21 cellular contexts compared by ENCODE assay signal in the genomic region with DNA sequence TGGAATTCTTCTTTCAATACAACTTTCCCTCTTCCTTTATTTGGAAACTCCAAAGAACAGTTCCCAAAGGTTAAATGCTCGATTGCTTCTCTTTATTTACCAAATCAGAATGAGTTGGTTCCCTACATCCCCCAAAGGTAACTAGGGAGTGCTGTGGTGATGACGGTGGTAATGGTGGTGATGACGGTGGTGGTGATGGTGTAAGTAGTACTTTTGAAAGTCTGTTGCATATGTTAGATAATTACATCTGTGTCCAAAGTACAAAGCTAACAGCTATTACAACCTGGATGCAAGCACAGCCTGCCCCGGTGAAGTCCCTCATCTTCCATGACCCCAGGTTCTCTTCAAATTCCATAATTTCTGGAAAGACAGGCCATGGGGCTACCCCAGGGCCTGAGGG.
"Had no signal": no experiment of that assay in that cellular context is flagged by ENCODE, and none has a peak within 500 bp of the region (broad histone marks: within the 10 kb centered on the region; RNA-seq: fewer than 3 reads in every experiment).

No MANE protein-coding gene starts in this region.

- H3K9ac ChIP-seq: neural progenitor cell had no signal

- H3K4me3 Mint-ChIP-seq: activated CD4-positive, alpha-beta T cell treated with anti-CD3 and anti-CD28 coated beads, Interleukin-2, amount 10 ng/mL, durations not matched to agents 24 days and 14 days; activated CD8-positive, alpha-beta T cell treated with anti-CD3 and anti-CD28 coated beads, Interleukin-2, amount 10 ng/mL, durations not matched to agents 7 days and 5 days; central memory CD8-positive, alpha-beta T cell; neural progenitor cell; stimulated activated effector memory CD8-positive, alpha-beta T cell treated with anti-CD3 and anti-CD28 coated beads, Interleukin-12 subunit alpha, Interleukin-12 subunit beta, amount 100 ng/mL, for 72 hours had no signal

- H3K4me1 Mint-ChIP-seq: activated CD4-positive, alpha-beta T cell treated with anti-CD3 and anti-CD28 coated beads, Interleukin-2, amount 10 ng/mL, durations not matched to agents 24 days and 14 days; central memory CD8-positive, alpha-beta T cell; stimulated activated effector memory CD8-positive, alpha-beta T cell treated with anti-CD3 and anti-CD28 coated beads, Interleukin-12 subunit alpha, Interleukin-12 subunit beta, amount 100 ng/mL, for 72 hours had no signal

- H3K9me3 Mint-ChIP-seq: activated CD4-positive, alpha-beta T cell treated with anti-CD3 and anti-CD28 coated beads, Interleukin-2, amount 10 ng/mL, durations not matched to agents 24 days and 14 days; activated naive CD4-positive, alpha-beta T cell treated with anti-CD3 and anti-CD28 coated beads, Interleukin-2, amount 50 U/mL, for 72 hours; stimulated activated effector memory CD8-positive, alpha-beta T cell treated with anti-CD3 and anti-CD28 coated beads, Interleukin-12 subunit alpha, Interleukin-12 subunit beta, amount 100 ng/mL, for 72 hours had no signal

- H3K36me3 ChIP-seq: brain microvascular endothelial cell, neural progenitor cell, SJCRH30, thyroid gland had no signal

- H3K9me3 ChIP-seq: SJCRH30, thyroid gland had no signal

- H3K4me1 ChIP-seq: SJCRH30 had no signal

- H3K27me3 Mint-ChIP-seq: activated CD4-positive, alpha-beta T cell treated with anti-CD3 and anti-CD28 coated beads, Interleukin-2, amount 10 ng/mL, durations not matched to agents 24 days and 14 days; central memory CD8-positive, alpha-beta T cell had no signal

- H3K4me3 ChIP-seq: neural progenitor cell, SJCRH30, thyroid gland had no signal

- DNase-seq: activated CD4-positive, alpha-beta T cell treated with anti-CD3 and anti-CD28 coated beads, Interleukin-2, amount 10 ng/mL, durations not matched to agents 24 days and 14 days; activated CD4-positive, CD25-positive, alpha-beta regulatory T cell; activated CD8-positive, alpha-beta memory T cell treated with anti-CD3 and anti-CD28 coated beads, Interleukin-2, amount 50 U/mL, for 4 hours; activated CD8-positive, alpha-beta T cell treated with anti-CD3 and anti-CD28 coated beads, Interleukin-2, amount 10 ng/mL, durations not matched to agents 7 days and 5 days; activated gamma-delta T cell; activated T-cell treated with anti-CD3 and anti-CD28 coated beads, Interleukin-2, amount 50 U/mL, for 48 hours; anterior cingulate cortex; brain microvascular endothelial cell; cortex of kidney; effector CD8-positive, alpha-beta T cell; foreskin fibroblast; head of caudate nucleus; mesenchymal stem cell; SJCRH30; T-helper 2 cell; thyroid gland had no signal

- H3K27ac Mint-ChIP-seq: activated CD4-positive, alpha-beta T cell treated with anti-CD3 and anti-CD28 coated beads, Interleukin-2, amount 10 ng/mL, durations not matched to agents 24 days and 14 days; activated CD8-positive, alpha-beta T cell treated with anti-CD3 and anti-CD28 coated beads, Interleukin-2, amount 10 ng/mL, durations not matched to agents 7 days and 5 days; activated naive CD4-positive, alpha-beta T cell treated with anti-CD3 and anti-CD28 coated beads, Interleukin-2, amount 50 U/mL, for 72 hours; stimulated activated effector memory CD8-positive, alpha-beta T cell treated with anti-CD3 and anti-CD28 coated beads, Interleukin-12 subunit alpha, Interleukin-12 subunit beta, amount 100 ng/mL, for 72 hours had no signal

- ATAC-seq: activated CD8-positive, alpha-beta T cell treated with anti-CD3 and anti-CD28 coated beads, Interleukin-2, amount 10 ng/mL, durations not matched to agents 7 days and 5 days; activated naive CD4-positive, alpha-beta T cell treated with anti-CD3 and anti-CD28 coated beads, Interleukin-2, amount 50 U/mL, for 72 hours; left lobe of liver; stimulated activated effector memory CD8-positive, alpha-beta T cell treated with anti-CD3 and anti-CD28 coated beads, Interleukin-12 subunit alpha, Interleukin-12 subunit beta, amount 100 ng/mL, for 72 hours had no signal

- H3K36me3 Mint-ChIP-seq: activated naive CD4-positive, alpha-beta T cell treated with anti-CD3 and anti-CD28 coated beads, Interleukin-2, amount 50 U/mL, for 72 hours; stimulated activated effector memory CD8-positive, alpha-beta T cell treated with anti-CD3 and anti-CD28 coated beads, Interleukin-12 subunit alpha, Interleukin-12 subunit beta, amount 100 ng/mL, for 72 hours had no signal

- H3K27me3 ChIP-seq: brain microvascular endothelial cell, neural progenitor cell, SJCRH30, thyroid gland had no signal

- H3K27ac ChIP-seq: brain microvascular endothelial cell, neural progenitor cell, SJCRH30, thyroid gland had no signal
